3 cellular contexts compared by ENCODE assay signal in genomic region chr13:63902141-63902540, GRCh38.
"Had no signal": no experiment of that assay in that cellular context is flagged by ENCODE, and none has a peak within 500 bp of the region (broad histone marks: within the 10 kb centered on the region; RNA-seq: fewer than 3 reads in every experiment).

No MANE protein-coding gene starts in this region.

- H3K4me3 ChIP-seq: GM12878 had no signal

- DNase-seq: GDM1, GF-D8 had no signal

- ATAC-seq: GM12878 had no signal
